In the genomic region with DNA sequence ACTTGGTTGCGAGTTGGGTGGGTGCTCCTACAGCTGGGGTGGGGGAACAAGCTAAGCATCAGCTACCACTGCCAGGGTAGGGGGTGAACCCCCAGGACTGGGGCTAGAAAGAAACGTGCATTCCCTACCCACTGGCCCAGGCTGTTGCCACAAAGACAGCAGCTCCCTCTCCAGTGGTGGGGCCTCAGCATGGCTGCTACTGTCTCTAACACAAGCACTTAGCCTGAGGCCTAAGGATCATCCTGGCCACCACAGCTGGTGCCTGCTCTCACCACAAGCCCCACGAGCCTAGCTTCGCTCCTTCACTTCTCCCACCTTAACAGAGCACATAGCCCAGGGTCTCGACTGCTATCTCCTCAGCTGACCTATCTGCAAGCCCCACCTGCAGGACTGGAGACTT, we compare ENCODE assay signal across 34 cellular contexts. TPM values are rescaled to one million over a fixed set of nuclear protein-coding genes. Genes with fewer than 3 reads are reported as not detected.
"Had no signal": no experiment of that assay in that cellular context is flagged by ENCODE, and none has a peak within 500 bp of the region (broad histone marks: within the 10 kb centered on the region; RNA-seq: fewer than 3 reads in every experiment).

No MANE protein-coding gene starts in this region.

- H3K4me3 ChIP-seq: adrenal gland, body of pancreas, cardiac muscle cell, colonic mucosa, esophagus squamous epithelium, gastroesophageal sphincter had no signal

- H3K27ac ChIP-seq: adrenal gland, body of pancreas, cardiac muscle cell, colonic mucosa, epithelial cell of prostate, esophagus squamous epithelium, gastroesophageal sphincter, WERI-Rb-1 had no signal

- DNase-seq: activated CD4-positive, alpha-beta memory T cell treated with anti-CD3 and anti-CD28 coated beads for 36 hours; activated CD4-positive, alpha-beta T cell treated with anti-CD3 and anti-CD28 coated beads for 36 hours; activated CD4-positive, alpha-beta T cell treated with anti-CD3 and anti-CD28 coated beads, Interleukin-2, amount 10 ng/mL, durations not matched to agents 24 days and 14 days; activated CD4-positive, CD25-positive, alpha-beta regulatory T cell; activated CD4-positive, CD25-positive, alpha-beta regulatory T cell treated with anti-CD3 and anti-CD28 coated beads, Interleukin-2, amount 50 U/mL, for 72 hours; activated CD8-positive, alpha-beta memory T cell treated with anti-CD3 and anti-CD28 coated beads, Interleukin-2, amount 50 U/mL, for 48 hours; activated effector memory CD4-positive, alpha-beta T cell treated with Interleukin-2 at 50 U/mL for 16 hours; activated naive CD4-positive, alpha-beta T cell treated with anti-CD3 and anti-CD28 coated beads for 36 hours; activated naive CD8-positive, alpha-beta T cell treated with anti-CD3 and anti-CD28 coated beads for 36 hours; activated naive CD8-positive, alpha-beta T cell treated with anti-CD3 and anti-CD28 coated beads, Interleukin-2, amount 50 U/mL, for 24 hours; activated T-cell treated with anti-CD3 and anti-CD28 coated beads for 4 hours; activated T-cell treated with anti-CD3 and anti-CD28 coated beads, Interleukin-2, amount 50 U/mL, for 24 hours; adrenal gland; amygdala; aorta; body of pancreas; central memory CD4-positive, alpha-beta T cell; cerebellar nuclear complex; colonic mucosa; effector CD8-positive, alpha-beta T cell; esophagus squamous epithelium; foreskin melanocyte; T-helper 1 cell; T-helper 17 cell; T1000; WERI-Rb-1 had no signal

- H3K4me1 ChIP-seq: body of pancreas, colonic mucosa had no signal

- ATAC-seq: activated CD4-positive, alpha-beta T cell treated with anti-CD3 and anti-CD28 coated beads for 36 hours; activated naive CD8-positive, alpha-beta T cell treated with anti-CD3 and anti-CD28 coated beads, Interleukin-2, amount 50 U/mL, for 24 hours; activated T-helper 17 cell treated with anti-CD3 and anti-CD28 coated beads, Interleukin-2, amount 50 U/mL, for 72 hours; body of pancreas; gastroesophageal sphincter; T-helper 17 cell had no signal

- H3K36me3 Mint-ChIP-seq: activated naive CD8-positive, alpha-beta T cell treated with anti-CD3 and anti-CD28 coated beads for 36 hours had no signal

- H3K27me3 Mint-ChIP-seq: activated CD4-positive, alpha-beta T cell treated with anti-CD3 and anti-CD28 coated beads for 36 hours; activated CD4-positive, alpha-beta T cell treated with anti-CD3 and anti-CD28 coated beads, Interleukin-2, amount 10 ng/mL, durations not matched to agents 24 days and 14 days; activated naive CD8-positive, alpha-beta T cell treated with anti-CD3 and anti-CD28 coated beads for 36 hours; activated naive CD8-positive, alpha-beta T cell treated with anti-CD3 and anti-CD28 coated beads, Interleukin-2, amount 50 U/mL, for 24 hours; activated T-cell treated with anti-CD3 and anti-CD28 coated beads, Interleukin-2, amount 50 U/mL, for 24 hours; activated T-helper 17 cell treated with anti-CD3 and anti-CD28 coated beads, Interleukin-2, amount 50 U/mL, for 72 hours; T-helper 17 cell had no signal

- H3K9me3 ChIP-seq: adrenal gland, body of pancreas, colonic mucosa, esophagus squamous epithelium had no signal

- FAIRE-seq: endometrium, endothelial cell of umbilical vein had no signal

- H3K4me3 Mint-ChIP-seq: activated CD4-positive, alpha-beta memory T cell treated with anti-CD3 and anti-CD28 coated beads for 36 hours; activated CD4-positive, alpha-beta T cell treated with anti-CD3 and anti-CD28 coated beads for 36 hours; activated CD4-positive, alpha-beta T cell treated with anti-CD3 and anti-CD28 coated beads, Interleukin-2, amount 10 ng/mL, durations not matched to agents 24 days and 14 days; activated naive CD4-positive, alpha-beta T cell treated with anti-CD3 and anti-CD28 coated beads for 36 hours; activated naive CD4-positive, alpha-beta T cell treated with anti-CD3 and anti-CD28 coated beads, Interleukin-2, amount 50 U/mL, for 24 hours; activated naive CD8-positive, alpha-beta T cell treated with anti-CD3 and anti-CD28 coated beads for 36 hours; activated naive CD8-positive, alpha-beta T cell treated with anti-CD3 and anti-CD28 coated beads, Interleukin-2, amount 50 U/mL, for 24 hours; activated T-cell treated with anti-CD3 and anti-CD28 coated beads, Interleukin-2, amount 50 U/mL, for 24 hours; activated T-helper 17 cell treated with anti-CD3 and anti-CD28 coated beads, Interleukin-2, amount 50 U/mL, for 72 hours; T-helper 17 cell; T-helper 2 cell treated with Interferon-gamma antibody and Interleukin-4, amounts not matched to agents 5 μg/mL and 100 μg/mL, for 36 hours had no signal

- H3K27me3 ChIP-seq: adrenal gland, body of pancreas, cardiac muscle cell, colonic mucosa, esophagus squamous epithelium, gastroesophageal sphincter had no signal

- H3K36me3 ChIP-seq: adrenal gland, cardiac muscle cell, colonic mucosa, esophagus squamous epithelium, gastroesophageal sphincter, WERI-Rb-1 had no signal

- H3K4me1 Mint-ChIP-seq: activated CD4-positive, alpha-beta T cell treated with anti-CD3 and anti-CD28 coated beads for 36 hours; activated CD4-positive, alpha-beta T cell treated with anti-CD3 and anti-CD28 coated beads, Interleukin-2, amount 10 ng/mL, durations not matched to agents 24 days and 14 days; activated naive CD4-positive, alpha-beta T cell treated with anti-CD3 and anti-CD28 coated beads, Interleukin-2, amount 50 U/mL, for 24 hours; activated naive CD8-positive, alpha-beta T cell treated with anti-CD3 and anti-CD28 coated beads for 36 hours; activated naive CD8-positive, alpha-beta T cell treated with anti-CD3 and anti-CD28 coated beads, Interleukin-2, amount 50 U/mL, for 24 hours; activated T-helper 17 cell treated with anti-CD3 and anti-CD28 coated beads, Interleukin-2, amount 50 U/mL, for 72 hours; T-helper 17 cell had no signal

- H3K27ac Mint-ChIP-seq: activated CD4-positive, alpha-beta memory T cell treated with anti-CD3 and anti-CD28 coated beads for 36 hours; activated CD4-positive, alpha-beta T cell treated with anti-CD3 and anti-CD28 coated beads for 36 hours; activated CD4-positive, alpha-beta T cell treated with anti-CD3 and anti-CD28 coated beads, Interleukin-2, amount 10 ng/mL, durations not matched to agents 24 days and 14 days; activated naive CD4-positive, alpha-beta T cell treated with anti-CD3 and anti-CD28 coated beads for 36 hours; activated naive CD4-positive, alpha-beta T cell treated with anti-CD3 and anti-CD28 coated beads, Interleukin-2, amount 50 U/mL, for 24 hours; activated naive CD8-positive, alpha-beta T cell treated with anti-CD3 and anti-CD28 coated beads for 36 hours; activated naive CD8-positive, alpha-beta T cell treated with anti-CD3 and anti-CD28 coated beads, Interleukin-2, amount 50 U/mL, for 24 hours; activated T-cell treated with anti-CD3 and anti-CD28 coated beads, Interleukin-2, amount 50 U/mL, for 24 hours; activated T-helper 17 cell treated with anti-CD3 and anti-CD28 coated beads, Interleukin-2, amount 50 U/mL, for 72 hours; T-helper 17 cell; T-helper 2 cell treated with Interferon-gamma antibody and Interleukin-4, amounts not matched to agents 5 μg/mL and 100 μg/mL, for 36 hours had no signal

RNA-seq across cellular contexts. Expression of gene SLC25A21, which starts 18.9 kb away (rescaled TPM):
- total RNA-seq: activated CD4-positive, alpha-beta memory T cell treated with anti-CD3 and anti-CD28 coated beads for 36 hours; activated CD4-positive, alpha-beta T cell treated with anti-CD3 and anti-CD28 coated beads for 36 hours; activated CD4-positive, alpha-beta T cell treated with anti-CD3 and anti-CD28 coated beads, Interleukin-2, amount 10 ng/mL, durations not matched to agents 24 days and 14 days; activated naive CD4-positive, alpha-beta T cell treated with anti-CD3 and anti-CD28 coated beads for 36 hours; activated naive CD8-positive, alpha-beta T cell treated with anti-CD3 and anti-CD28 coated beads for 36 hours; activated T-helper 17 cell treated with anti-CD3 and anti-CD28 coated beads, Interleukin-2, amount 50 U/mL, for 72 hours; body of pancreas; T-helper 17 cell had no signal

RNA-seq across cellular contexts. Expression of gene MIPOL1, which starts 44.3 kb away (rescaled TPM):
- total RNA-seq: activated CD4-positive, alpha-beta T cell treated with anti-CD3 and anti-CD28 coated beads, Interleukin-2, amount 10 ng/mL, durations not matched to agents 24 days and 14 days; activated naive CD8-positive, alpha-beta T cell treated with anti-CD3 and anti-CD28 coated beads for 36 hours had no signal
